ENCODE assay signal across 10 cellular contexts in genomic region chr10:87842776-87843497, GRCh38. TPM values are rescaled to one million over a fixed set of nuclear protein-coding genes. Genes with fewer than 3 reads are reported as not detected.
A peak's percentile ranks its signal among the peaks of the same experiment; 100 is the strongest.
DNase-seq lines count a peak whose midpoint lies in the region; ATAC-seq, FAIRE-seq and TF ChIP-seq lines count a peak whose summit lies in the region.
"Had no signal": no experiment of that assay in that cellular context is flagged by ENCODE, and none has a peak within 500 bp of the region (broad histone marks: within the 10 kb centered on the region; RNA-seq: fewer than 3 reads in every experiment).

No MANE protein-coding gene starts in this region.

- H3K4me1 ChIP-seq in SK-N-SH (ENCODE audit: control insufficient read depth in 1 of 2, insufficient read depth in 2 of 2, low read depth in 1 of 2, low read length in 1 of 2), result peaks cover 0 to 17% of the 10 kb centered on the region in 2 experiments; a peak in 3 of 4 replicates
- H3K4me1 ChIP-seq: psoas muscle had no signal

- no peak for TF ChIP-seq RAD21 in SK-N-SH (IDR thresholded peaks at IDR 0.05; ENCODE audit: low read length)

- POLR2A ChIA-PET in SK-N-SH (lab: Yijun Ruan, JAX), result no interaction called here

- peaks cover 5% of the 10 kb centered on the region for H3F3A ChIP-seq in SK-N-SH (replicated peaks; ENCODE audit: insufficient read depth)

- no peaks in the 10 kb centered on the region for H3K9me3 ChIP-seq in SK-N-SH
- H3K9me3 ChIP-seq: psoas muscle had no signal

- peaks cover 7% of the 10 kb centered on the region for H3K36me3 Mint-ChIP-seq in Calu3 (ENCODE audit: insufficient read depth, unreplicated experiment)

- H3K9me2 ChIP-seq in SK-N-SH, result no peaks in the 10 kb centered on the region

- no peaks in the 10 kb centered on the region for H4K20me1 ChIP-seq in SK-N-SH (ENCODE audit: insufficient read depth)

- H3K4me3 Mint-ChIP-seq in Calu3 (ENCODE audit: low read depth, unreplicated experiment), result peak overlapping the region; percentile 30
- H3K4me3 Mint-ChIP-seq: activated B cell treated with CpG ODN at 0.5 μM for 24 hours had no signal

- no peaks in the 10 kb centered on the region for H3K79me2 ChIP-seq in SK-N-SH (ENCODE audit: insufficient read depth)

- ATAC-seq in HG03460 (IDR thresholded peaks at IDR 0.05; ENCODE audit: unreplicated experiment) (no peak), GM18873 (IDR thresholded peaks at IDR 0.05; ENCODE audit: low FRiP score, unreplicated experiment) (no peak)
- ATAC-seq: psoas muscle had no signal

- peak overlapping the region; percentile 72 to 88 for H3K27ac ChIP-seq in SK-N-SH (ENCODE audit: low read depth in 2 of 2, low read length in 1 of 2)
- H3K27ac ChIP-seq: psoas muscle had no signal

- CTCF ChIA-PET in Calu3 (lab: Charles Lee), result interaction anchor here (0.7 kb wide), 3 partner anchors 25 to 1119 kb away, joined by 3 to 4 read pairs (median 4); partner anchors contain the start of gene ATAD1
- CTCF ChIA-PET in SK-N-SH (lab: Yijun Ruan, JAX), result no interaction called here

- DNase-seq in Calu3 (no peak), SK-N-SH (no peak), fibroblast of villous mesenchyme (ENCODE audit: low read depth) (peak; percentile 76), SKM-1 treated with dmso at 0.1 percent for 144 hours (lab: John Stamatoyannopoulos, UW; ENCODE audit: unreplicated experiment) (no peak), hepatic stellate cell (ENCODE audit: low spot score) (no peak)
- DNase-seq: activated B cell treated with CpG ODN at 0.5 μM for 24 hours, psoas muscle had no signal

- H3K9ac ChIP-seq in SK-N-SH, result no peak overlapping the region

- no peak for TF ChIP-seq EP300 in SK-N-SH (IDR thresholded peaks at IDR 0.05; ENCODE audit: borderline replicate concordance in 1 of 2, low read depth in 1 of 2, low read length in 1 of 2)

- no peak overlapping the region for H2AFZ ChIP-seq in SK-N-SH (ENCODE audit: low read depth)

- no peaks in the 10 kb centered on the region for H3K9me3 Mint-ChIP-seq in Calu3 (ENCODE audit: low read depth, unreplicated experiment)
- H3K9me3 Mint-ChIP-seq: activated B cell treated with CpG ODN at 0.5 μM for 24 hours had no signal

- BruUV-seq in Calu3 (replicated peaks; lab: Mats Ljungman, UMichigan), result no TSS peak

- peak overlapping the region; percentile 78 for H3K27ac Mint-ChIP-seq in Calu3 (ENCODE audit: unreplicated experiment)
- H3K27ac Mint-ChIP-seq: activated B cell treated with CpG ODN at 0.5 μM for 24 hours had no signal

- H3K27me3 ChIP-seq in SK-N-SH (ENCODE audit: insufficient read depth), result no peaks in the 10 kb centered on the region

- FAIRE-seq in A204.1 (lab: Jason Lieb, UNC), result peak; percentile 98

- H3K4me2 ChIP-seq in SK-N-SH, result no peak overlapping the region

- TF ChIP-seq CTCF in Calu3 (IDR thresholded peaks at IDR 0.05; ENCODE audit: unreplicated experiment) (no peak), SK-N-SH (IDR thresholded peaks at IDR 0.05) (no peak), fibroblast of villous mesenchyme (IDR thresholded peaks at IDR 0.05; ENCODE audit: insufficient read depth, low read depth, low read length) (no peak)

- H3K4me1 Mint-ChIP-seq in Calu3 (ENCODE audit: low read depth, unreplicated experiment), result peaks cover 29% of the 10 kb centered on the region

- intact Hi-C loops in Calu3 (cut with micrococcal nuclease; ENCODE audit: unreplicated experiment), result no loop called here

- H3K36me3 ChIP-seq in SK-N-SH (replicated peaks in 1 of 2; ENCODE audit: control insufficient read depth in 1 of 2, insufficient read depth in 2 of 2, low read length in 1 of 2), result no peaks in the 10 kb centered on the region

- no peaks in the 10 kb centered on the region for H3K27me3 Mint-ChIP-seq in Calu3 (ENCODE audit: unreplicated experiment)
- H3K27me3 Mint-ChIP-seq: activated B cell treated with CpG ODN at 0.5 μM for 24 hours had no signal

- no peak overlapping the region for H3K4me3 ChIP-seq in SK-N-SH (ENCODE audit: low read depth in 2 of 2, low read length in 1 of 2)
- no peak overlapping the region for H3K4me3 ChIP-seq in fibroblast of villous mesenchyme (ENCODE audit: low read depth, low read length)
- H3K4me3 ChIP-seq: psoas muscle had no signal

TF ChIP-seq in SK-N-SH, 30 proteins besides CTCF, POLR2A, EP300 and RAD21:
- no peak for TF ChIP-seq MEF2A (IDR thresholded peaks at IDR 0.05; ENCODE audit: borderline replicate concordance, low read depth)
- TF ChIP-seq, protein P1, sequence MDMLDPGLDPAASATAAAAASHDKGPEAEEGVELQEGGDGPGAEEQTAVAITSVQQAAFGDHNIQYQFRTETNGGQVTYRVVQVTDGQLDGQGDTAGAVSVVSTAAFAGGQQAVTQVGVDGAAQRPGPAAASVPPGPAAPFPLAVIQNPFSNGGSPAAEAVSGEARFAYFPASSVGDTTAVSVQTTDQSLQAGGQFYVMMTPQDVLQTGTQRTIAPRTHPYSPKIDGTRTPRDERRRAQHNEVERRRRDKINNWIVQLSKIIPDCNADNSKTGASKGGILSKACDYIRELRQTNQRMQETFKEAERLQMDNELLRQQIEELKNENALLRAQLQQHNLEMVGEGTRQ (IDR thresholded peaks at IDR 0.05; ENCODE audit: borderline replicate concordance, low read depth, low read length), result no peak
- TF ChIP-seq GATA2 (CRISPR knock-in tag; IDR thresholded peaks at IDR 0.05), result no peak
- no peak for TF ChIP-seq SIN3A (IDR thresholded peaks at IDR 0.05; ENCODE audit: borderline replicate concordance, low read depth, low read length)
- no peak for TF ChIP-seq ZBTB33 (IDR thresholded peaks at IDR 0.05; ENCODE audit: borderline replicate concordance, low read depth)
- TF ChIP-seq EZH2phosphoT487 (IDR thresholded peaks at IDR 0.05; ENCODE audit: borderline replicate concordance, low read depth), result no peak
- TF ChIP-seq, protein P2, sequence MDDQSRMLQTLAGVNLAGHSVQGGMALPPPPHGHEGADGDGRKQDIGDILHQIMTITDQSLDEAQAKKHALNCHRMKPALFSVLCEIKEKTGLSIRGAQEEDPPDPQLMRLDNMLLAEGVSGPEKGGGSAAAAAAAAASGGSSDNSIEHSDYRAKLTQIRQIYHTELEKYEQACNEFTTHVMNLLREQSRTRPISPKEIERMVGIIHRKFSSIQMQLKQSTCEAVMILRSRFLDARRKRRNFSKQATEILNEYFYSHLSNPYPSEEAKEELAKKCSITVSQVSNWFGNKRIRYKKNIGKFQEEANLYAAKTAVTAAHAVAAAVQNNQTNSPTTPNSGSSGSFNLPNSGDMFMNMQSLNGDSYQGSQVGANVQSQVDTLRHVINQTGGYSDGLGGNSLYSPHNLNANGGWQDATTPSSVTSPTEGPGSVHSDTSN (IDR thresholded peaks at IDR 0.05), result no peak
- no peak for TF ChIP-seq ELF1 (IDR thresholded peaks at IDR 0.05)
- TF ChIP-seq NFIC (IDR thresholded peaks at IDR 0.05; ENCODE audit: borderline replicate concordance), result no peak
- TF ChIP-seq TCF12 (IDR thresholded peaks at IDR 0.05), result no peak

RNA-seq across cellular contexts. Expression of gene KLLN, which starts 20.4 kb away (rescaled TPM):
- total RNA-seq in Calu3 (2022) (0.52 and 0.81 TPM in 2 replicates), fibroblast of villous mesenchyme (0.86 and 0.97 TPM in 2 replicates)
- polyA plus RNA-seq in SK-N-SH (2012; rRNA removed), result 0.83 and 1.2 TPM in 2 replicates
- 0.86 and 1.0 TPM in 2 replicates for polyA plus RNA-seq in SK-N-SH (2012; cell fraction: cytosol; rRNA removed)
- 0.51 and 0.54 TPM in 2 replicates for polyA plus RNA-seq in SK-N-SH (2012; cell fraction: nucleus; rRNA removed)

RNA-seq across cellular contexts. Expression of gene PTEN, which starts 20.5 kb away (rescaled TPM):
- total RNA-seq in Calu3 (2022), result 44.6 and 46.8 TPM in 2 replicates
- polyA plus RNA-seq in SK-N-SH (2012; rRNA removed), result 12.8 and 13.1 TPM in 2 replicates
- polyA plus RNA-seq in SK-N-SH (2012; cell fraction: cytosol; rRNA removed), result 15.4 and 25.8 TPM in 2 replicates
- 8.4 and 14.2 TPM in 2 replicates for polyA plus RNA-seq in SK-N-SH (2012; cell fraction: nucleus; rRNA removed)
- 265 and 276 TPM in 2 replicates for total RNA-seq in fibroblast of villous mesenchyme

RNA-seq across cellular contexts. Expression of gene ATAD1, which starts 24.9 kb away (rescaled TPM):
- total RNA-seq in Calu3 (2022), result 30.4 and 31.0 TPM in 2 replicates
- polyA plus RNA-seq in SK-N-SH (2012; rRNA removed), result 13.5 and 21.0 TPM in 2 replicates
- polyA plus RNA-seq in SK-N-SH (2012; cell fraction: cytosol; rRNA removed), result 26.3 and 34.2 TPM in 2 replicates
- 4.0 and 16.5 TPM in 2 replicates for polyA plus RNA-seq in SK-N-SH (2012; cell fraction: nucleus; rRNA removed)
- total RNA-seq in fibroblast of villous mesenchyme, result 30.6 and 51.8 TPM in 2 replicates
